In genomic region chr4:109032676-109033075, GRCh38 we compare ENCODE assay signal across 27 cellular contexts.
"Had no signal": no experiment of that assay in that cellular context is flagged by ENCODE, and none has a peak within 500 bp of the region (broad histone marks: within the 10 kb centered on the region; RNA-seq: fewer than 3 reads in every experiment).

No MANE protein-coding gene starts in this region.

- H3K4me1 ChIP-seq: heart right ventricle, left lung, lower lobe of right lung, parathyroid adenoma, psoas muscle, stomach, testis, thyroid gland, transverse colon, upper lobe of left lung, vagina had no signal

- H3K27ac ChIP-seq: heart right ventricle, hepatocyte, left lung, lower lobe of right lung, parathyroid adenoma, psoas muscle, skin epidermis, stomach, testis, thyroid gland, transverse colon, upper lobe of left lung, vagina had no signal

- H3K9ac ChIP-seq: parathyroid adenoma had no signal

- H3K9me3 ChIP-seq: heart right ventricle, left lung, lower lobe of right lung, psoas muscle, stomach, testis, transverse colon, upper lobe of left lung, vagina had no signal

- H3K4me3 ChIP-seq: heart right ventricle, hepatocyte, left lung, lower lobe of right lung, psoas muscle, skin epidermis, stomach, testis, thyroid gland, transverse colon, upper lobe of left lung, vagina had no signal

- H3K4me2 ChIP-seq: hepatocyte had no signal

- H2AFZ ChIP-seq: hepatocyte, parathyroid adenoma had no signal

- H3K36me3 ChIP-seq: heart right ventricle, left lung, lower lobe of right lung, stomach, thyroid gland, transverse colon, upper lobe of left lung, vagina had no signal

- H3K27me3 ChIP-seq: heart right ventricle, hepatocyte, left lung, stomach, testis, thyroid gland, transverse colon, upper lobe of left lung, vagina had no signal

- DNase-seq: heart right ventricle; islet precursor cell; left cardiac atrium; left lung; lower lobe of right lung; mammary epithelial cell; mesenchymal stem cell; naive thymus-derived CD8-positive, alpha-beta T cell; nucleus accumbens; psoas muscle; right cardiac atrium; stimulated activated CD4-positive, alpha-beta T cell treated with anti-CD3 and anti-CD28 coated beads, Interleukin-12 subunit alpha, Interleukin-12 subunit beta, amount 100 ng/mL, for 4 hours; stimulated activated CD4-positive, alpha-beta T cell treated with anti-CD3 and anti-CD28 coated beads, Interleukin-15, amount 100 ng/mL, for 24 hours; stimulated activated CD4-positive, alpha-beta T cell treated with anti-CD3 and anti-CD28 coated beads, Interleukin-2, amount 100 ng/mL, for 24 hours; stimulated activated CD4-positive, alpha-beta T cell treated with anti-CD3 and anti-CD28 coated beads, Interleukin-4, amount 100 ng/mL, for 1 hour; stimulated activated naive B cell treated with anti-CD40 and anti-IgM and Interleukin-4, amounts not matched to agents 10 μg/mL and 1 μg/mL and 100 μg/mL, for 72 hours; stimulated activated naive CD8-positive, alpha-beta T cell treated with anti-CD3 and anti-CD28 coated beads, Interleukin-15, Interleukin-2, amounts not matched to agents 100 U/mL and 50 U/mL, for 24 hours; stomach; testis; transverse colon; upper lobe of left lung had no signal

- ATAC-seq: heart right ventricle; left cardiac atrium; left lung; lower lobe of right lung; naive thymus-derived CD8-positive, alpha-beta T cell; psoas muscle; right cardiac atrium; sciatic nerve; stimulated activated naive B cell treated with anti-CD40 and anti-IgM and Interleukin-4, amounts not matched to agents 10 μg/mL and 1 μg/mL and 100 μg/mL, for 72 hours; stimulated activated naive CD8-positive, alpha-beta T cell treated with anti-CD3 and anti-CD28 coated beads, Interleukin-15, Interleukin-2, amounts not matched to agents 100 U/mL and 50 U/mL, for 24 hours had no signal
